ENCODE assay signal across 28 cellular contexts in genomic region chr22:27644566-27644965, GRCh38.
"Had no signal": no experiment of that assay in that cellular context is flagged by ENCODE, and none has a peak within 500 bp of the region (broad histone marks: within the 10 kb centered on the region; RNA-seq: fewer than 3 reads in every experiment).

No MANE protein-coding gene starts in this region.

- H3K4me2 ChIP-seq: SK-N-SH had no signal

- FAIRE-seq: bronchial epithelial cell, TTC549 had no signal

- H3K27ac Mint-ChIP-seq: activated CD4-positive, alpha-beta T cell treated with anti-CD3 and anti-CD28 coated beads, Interleukin-2, amount 10 ng/mL, durations not matched to agents 7 days and 5 days; activated CD8-positive, alpha-beta T cell treated with anti-CD3 and anti-CD28 coated beads, Interleukin-2, amount 10 ng/mL, durations not matched to agents 7 days and 5 days; activated naive CD4-positive, alpha-beta T cell treated with anti-CD3 and anti-CD28 coated beads, Interleukin-2, amount 50 U/mL, for 72 hours; activated T-cell treated with anti-CD3 and anti-CD28 coated beads, Interleukin-2, amount 50 U/mL, for 24 hours; activated T-helper 2 cell treated with anti-CD3 and anti-CD28 coated beads, Interferon-gamma antibody, Interleukin-2, Interleukin-4, amounts not matched to agents 10 μg/mL and 5 μg/mL and 100 μg/mL, durations not matched to agents 14 hours and 24 hours and 36 hours; T-helper 1 cell treated with Interleukin-12 subunit alpha and Interleukin-12 subunit beta and Interleukin-4 antibody, amounts not matched to agents 30 μg/mL and 1 μg/mL, for 36 hours; T-helper 2 cell treated with Interferon-gamma antibody and Interleukin-4, amounts not matched to agents 5 μg/mL and 100 μg/mL, for 36 hours had no signal

- H3K36me3 ChIP-seq: MG63, SJSA1 had no signal

- H3K36me3 Mint-ChIP-seq: activated naive CD4-positive, alpha-beta T cell treated with anti-CD3 and anti-CD28 coated beads, Interleukin-2, amount 50 U/mL, for 72 hours; brain had no signal

- ATAC-seq: activated CD8-positive, alpha-beta T cell treated with anti-CD3 and anti-CD28 coated beads, Interleukin-2, amount 10 ng/mL, durations not matched to agents 7 days and 5 days; activated naive CD4-positive, alpha-beta T cell treated with anti-CD3 and anti-CD28 coated beads, Interleukin-2, amount 50 U/mL, for 72 hours; Panc1 had no signal

- H3K4me1 Mint-ChIP-seq: activated CD4-positive, alpha-beta T cell treated with anti-CD3 and anti-CD28 coated beads, Interleukin-2, amount 10 ng/mL, durations not matched to agents 7 days and 5 days had no signal

- H3K27me3 ChIP-seq: SJSA1 had no signal

- H3K4me3 ChIP-seq: MG63, SJSA1 had no signal

- H3K4me3 Mint-ChIP-seq: activated CD4-positive, alpha-beta T cell treated with anti-CD3 and anti-CD28 coated beads, Interleukin-2, amount 10 ng/mL, durations not matched to agents 7 days and 5 days; activated CD8-positive, alpha-beta T cell treated with anti-CD3 and anti-CD28 coated beads, Interleukin-2, amount 10 ng/mL, durations not matched to agents 7 days and 5 days; activated T-cell treated with anti-CD3 and anti-CD28 coated beads, Interleukin-2, amount 50 U/mL, for 24 hours; T-helper 1 cell treated with Interleukin-12 subunit alpha and Interleukin-12 subunit beta and Interleukin-4 antibody, amounts not matched to agents 30 μg/mL and 1 μg/mL, for 36 hours; T-helper 2 cell treated with Interferon-gamma antibody and Interleukin-4, amounts not matched to agents 5 μg/mL and 100 μg/mL, for 36 hours had no signal

- H3K9me3 Mint-ChIP-seq: activated CD4-positive, alpha-beta T cell treated with anti-CD3 and anti-CD28 coated beads, Interleukin-2, amount 10 ng/mL, durations not matched to agents 7 days and 5 days; activated T-cell treated with anti-CD3 and anti-CD28 coated beads, Interleukin-2, amount 50 U/mL, for 24 hours; activated T-helper 2 cell treated with anti-CD3 and anti-CD28 coated beads, Interferon-gamma antibody, Interleukin-2, Interleukin-4, amounts not matched to agents 10 μg/mL and 5 μg/mL and 100 μg/mL, durations not matched to agents 14 hours and 24 hours and 36 hours; T-helper 1 cell treated with Interleukin-12 subunit alpha and Interleukin-12 subunit beta and Interleukin-4 antibody, amounts not matched to agents 30 μg/mL and 1 μg/mL, for 36 hours; T-helper 2 cell treated with Interferon-gamma antibody and Interleukin-4, amounts not matched to agents 5 μg/mL and 100 μg/mL, for 36 hours had no signal

- H3K9ac ChIP-seq: SK-N-SH had no signal

- H3K4me1 ChIP-seq: SJSA1 had no signal

- H3K27ac ChIP-seq: SJSA1 had no signal

- H3K9me3 ChIP-seq: MG63, SJSA1, SK-N-SH had no signal

- DNase-seq: activated CD4-positive, alpha-beta T cell treated with anti-CD3 and anti-CD28 coated beads, Interleukin-2, amount 10 ng/mL, durations not matched to agents 7 days and 5 days; activated CD4-positive, alpha-beta T cell treated with anti-CD3 and anti-CD28 coated beads, Interleukin-2, amount 50 U/mL, for 48 hours; activated CD8-positive, alpha-beta T cell treated with anti-CD3 and anti-CD28 coated beads, Interleukin-2, amount 10 ng/mL, durations not matched to agents 7 days and 5 days; activated gamma-delta T cell; activated naive CD4-positive, alpha-beta T cell treated with Interleukin-2 at 50 U/mL for 16 hours; activated T-cell treated with anti-CD3 and anti-CD28 coated beads, Interleukin-2, amount 50 U/mL, for 24 hours; anterior cingulate cortex; central memory CD4-positive, alpha-beta T cell; Kasumi-1; KG1; MG63; NCI-H1092; NCI-H1436 treated with DMSO at 0.1 percent for 48 hours; NCI-H1694 treated with DMSO at 0.1 percent for 48 hours; NCI-H2029; NCI-H345; NCI-H524 treated with DMSO at 0.1 percent for 48 hours; SHP77; SK-N-SH had no signal

- H3K27me3 Mint-ChIP-seq: activated CD4-positive, alpha-beta T cell treated with anti-CD3 and anti-CD28 coated beads, Interleukin-2, amount 10 ng/mL, durations not matched to agents 7 days and 5 days had no signal
